18 cellular contexts compared by ENCODE assay signal in genomic region chr22:45966892-45967365, GRCh38. TPM values are rescaled to one million over a fixed set of nuclear protein-coding genes. Genes with fewer than 3 reads are reported as not detected.
DNase-seq lines count a peak whose midpoint lies in the region; ATAC-seq, FAIRE-seq and TF ChIP-seq lines count a peak whose summit lies in the region.
"Had no signal": no experiment of that assay in that cellular context is flagged by ENCODE, and none has a peak within 500 bp of the region (broad histone marks: within the 10 kb centered on the region; RNA-seq: fewer than 3 reads in every experiment).

No MANE protein-coding gene starts in this region.

- no peak for DNase-seq in stimulated activated naive CD8-positive, alpha-beta T cell treated with anti-CD3 and anti-CD28 coated beads, Interleukin-15, amount 100 ng/mL, for 72 hours
- DNase-seq in stimulated activated naive CD8-positive, alpha-beta T cell treated with anti-CD3 and anti-CD28 coated beads, Interleukin-15, Interleukin-2, amounts not matched to agents 100 U/mL and 50 U/mL, for 24 hours: no peak
- no peak for DNase-seq in WTC11 (ENCODE audit: low spot score)
- DNase-seq in iPS-NIHi11 (ENCODE audit: low spot score): peak; percentile 72
- DNase-seq in SK-N-SH: no peak
- DNase-seq in RCC 7860 (ENCODE audit: low spot score): no peak
- no peak for DNase-seq in NCI-H1092 (lab: John Stamatoyannopoulos, UW)
- DNase-seq: 8988T, AML-193, GM23248, MG63, NCI-H187 treated with DMSO at 0.1 percent for 48 hours, NCI-H446 treated with DMSO at 0.1 percent for 48 hours had no signal

- CTCF ChIA-PET in WTC11 (lab: Charles Lee): interaction anchor here (0.9 to 2.1 kb wide), 5 partner anchors 28 to 103 kb away, joined by 3 to 11 read pairs (median 8); no protein-coding TSS in a partner anchor
- CTCF ChIA-PET in SK-N-SH (lab: Yijun Ruan, JAX): interaction anchor here (0.7 to 2.4 kb wide), 3 partner anchors 9 to 389 kb away, joined by 3 to 14 read pairs (median 7); no protein-coding TSS in a partner anchor

- no peak for TF ChIP-seq RAD21 in SK-N-SH (IDR thresholded peaks at IDR 0.05; ENCODE audit: low read length)

- H3K27ac Mint-ChIP-seq in stimulated activated naive CD8-positive, alpha-beta T cell treated with anti-CD3 and anti-CD28 coated beads, Interleukin-15, amount 100 ng/mL, for 72 hours: no peak overlapping the region
- no peak overlapping the region for H3K27ac Mint-ChIP-seq in WTC11

- H3K4me3 ChIP-seq in SK-N-SH (ENCODE audit: low read depth in 2 of 2, low read length in 1 of 2): no peak overlapping the region
- H3K4me3 ChIP-seq: GM23248, K562, MG63, SK-N-MC had no signal

- no peak for TF ChIP-seq EP300 in SK-N-SH (IDR thresholded peaks at IDR 0.05; ENCODE audit: borderline replicate concordance in 1 of 2, low read depth in 1 of 2, low read length in 1 of 2)

- H3K4me3 Mint-ChIP-seq in stimulated activated naive CD8-positive, alpha-beta T cell treated with anti-CD3 and anti-CD28 coated beads, Interleukin-15, amount 100 ng/mL, for 72 hours: no peak overlapping the region
- H3K4me3 Mint-ChIP-seq in WTC11: no peak overlapping the region

- H3K36me3 Mint-ChIP-seq in WTC11: no peaks in the 10 kb centered on the region

- TF ChIP-seq CTCF in WTC11 (IDR thresholded peaks at IDR 0.05): no peak
- no peak for TF ChIP-seq CTCF in SK-N-SH (IDR thresholded peaks at IDR 0.05)

- POLR2A ChIA-PET in WTC11 (lab: Charles Lee): no interaction called here
- POLR2A ChIA-PET in SK-N-SH (lab: Yijun Ruan, JAX): no interaction called here

- ATAC-seq in stimulated activated naive CD8-positive, alpha-beta T cell treated with anti-CD3 and anti-CD28 coated beads, Interleukin-15, amount 100 ng/mL, for 72 hours: peak; percentile 29
- ATAC-seq in stimulated activated naive CD8-positive, alpha-beta T cell treated with anti-CD3 and anti-CD28 coated beads, Interleukin-15, Interleukin-2, amounts not matched to agents 100 U/mL and 50 U/mL, for 24 hours: no peak
- ATAC-seq in WTC11 (no peak; the same call in 1 of the 2 replicates), GM18511 (IDR thresholded peaks at IDR 0.05; ENCODE audit: unreplicated experiment) (no peak)
- ATAC-seq: HCT116, K562 had no signal

- no peak overlapping the region for H3K4me2 ChIP-seq in SK-N-SH

- no peak for FAIRE-seq in RCC 7860 (lab: Jason Lieb, UNC)
- FAIRE-seq: K562 had no signal

- peaks cover 71% of the 10 kb centered on the region for H3K27me3 Mint-ChIP-seq in stimulated activated naive CD8-positive, alpha-beta T cell treated with anti-CD3 and anti-CD28 coated beads, Interleukin-15, amount 100 ng/mL, for 72 hours
- peaks cover 43% of the 10 kb centered on the region for H3K27me3 Mint-ChIP-seq in WTC11 (ENCODE audit: low read depth)

- peaks cover 12% of the 10 kb centered on the region for H3K27me3 ChIP-seq in SK-N-SH (ENCODE audit: insufficient read depth)
- H3K27me3 ChIP-seq: MG63 had no signal

- no peaks in the 10 kb centered on the region for H4K20me1 ChIP-seq in SK-N-SH (ENCODE audit: insufficient read depth)

- peaks cover 17% of the 10 kb centered on the region for H3K4me1 Mint-ChIP-seq in stimulated activated naive CD8-positive, alpha-beta T cell treated with anti-CD3 and anti-CD28 coated beads, Interleukin-15, amount 100 ng/mL, for 72 hours
- H3K4me1 Mint-ChIP-seq in WTC11: peaks cover 24% of the 10 kb centered on the region

- H3K9ac ChIP-seq in SK-N-SH: no peak overlapping the region
- H3K9ac ChIP-seq: GM23248 had no signal

- no peaks in the 10 kb centered on the region for H3K9me2 ChIP-seq in SK-N-SH

- no peak overlapping the region for H3K27ac ChIP-seq in SK-N-SH (ENCODE audit: low read depth in 2 of 2, low read length in 1 of 2)
- H3K27ac ChIP-seq: GM23248, SK-N-MC had no signal

- no peaks in the 10 kb centered on the region for H3F3A ChIP-seq in SK-N-SH (replicated peaks; ENCODE audit: insufficient read depth)

- no peaks in the 10 kb centered on the region for H3K9me3 Mint-ChIP-seq in stimulated activated naive CD8-positive, alpha-beta T cell treated with anti-CD3 and anti-CD28 coated beads, Interleukin-15, amount 100 ng/mL, for 72 hours
- H3K9me3 Mint-ChIP-seq in WTC11: no peaks in the 10 kb centered on the region

- no peak overlapping the region for H2AFZ ChIP-seq in SK-N-SH (ENCODE audit: low read depth)
- H2AFZ ChIP-seq: GM23248 had no signal

- H3K9me3 ChIP-seq in SK-N-SH: no peaks in the 10 kb centered on the region
- H3K9me3 ChIP-seq: MG63 had no signal

- WGBS in SK-N-SH (ENCODE audit: low lambda C conversion rate): 94% methylated on average over 10 of the region's 17 CpGs

- no peaks in the 10 kb centered on the region for H3K79me2 ChIP-seq in SK-N-SH (ENCODE audit: insufficient read depth)

- H3K4me1 ChIP-seq in SK-N-SH (ENCODE audit: control insufficient read depth in 1 of 2, insufficient read depth in 2 of 2, low read depth in 1 of 2, low read length in 1 of 2): peaks cover 4 to 5% of the 10 kb centered on the region in 2 experiments; a peak in 2 of 4 replicates

- H3K36me3 ChIP-seq in SK-N-SH (replicated peaks in 1 of 2; ENCODE audit: control insufficient read depth in 1 of 2, insufficient read depth in 2 of 2, low read length in 1 of 2): no peaks in the 10 kb centered on the region

TF ChIP-seq in WTC11, 78 proteins besides CTCF, POLR2A, EP300 and RAD21 (continues in another document):
- no peak for TF ChIP-seq ZNF425 (CRISPR knock-in tag; conservative IDR thresholded peaks at IDR 0.05)
- no peak for TF ChIP-seq JAZF1 (CRISPR knock-in tag; IDR thresholded peaks at IDR 0.05)
- peak; percentile 79 for TF ChIP-seq GTF2I (CRISPR knock-in tag; conservative IDR thresholded peaks at IDR 0.05)
- TF ChIP-seq ZNF121 (CRISPR knock-in tag; IDR thresholded peaks at IDR 0.05): peak; percentile 25; the same call in 1 of the 2 replicates

TF ChIP-seq in SK-N-SH, 30 proteins besides CTCF, POLR2A, EP300 and RAD21 (continues in another document):
- TF ChIP-seq TEAD4 (IDR thresholded peaks at IDR 0.05; ENCODE audit: borderline replicate concordance, insufficient read depth): no peak
- no peak for TF ChIP-seq NRF1 (IDR thresholded peaks at IDR 0.05; ENCODE audit: low read depth, low read length)
- no peak for TF ChIP-seq SMC3 (IDR thresholded peaks at IDR 0.05; ENCODE audit: low read depth, low read length)
- TF ChIP-seq USF2 (IDR thresholded peaks at IDR 0.05; ENCODE audit: borderline replicate concordance, low read depth, low read length): no peak
- TF ChIP-seq TAF1 (IDR thresholded peaks at IDR 0.05; ENCODE audit: borderline replicate concordance, low read depth, low read length): no peak
- no peak for TF ChIP-seq EZH2phosphoT487 (IDR thresholded peaks at IDR 0.05; ENCODE audit: borderline replicate concordance, low read depth)
- no peak for TF ChIP-seq GATA2 (CRISPR knock-in tag; IDR thresholded peaks at IDR 0.05)
- TF ChIP-seq RFX5 (IDR thresholded peaks at IDR 0.05; ENCODE audit: low read length): no peak
- no peak for TF ChIP-seq GABPA (IDR thresholded peaks at IDR 0.05; ENCODE audit: low read depth)
- TF ChIP-seq MEF2A (IDR thresholded peaks at IDR 0.05; ENCODE audit: borderline replicate concordance, low read depth): no peak
- no peak for TF ChIP-seq JUND (IDR thresholded peaks at IDR 0.05)
- no peak for TF ChIP-seq FOXM1 (IDR thresholded peaks at IDR 0.05; ENCODE audit: low read depth)
- TF ChIP-seq MAX (IDR thresholded peaks at IDR 0.05; ENCODE audit: low read depth): no peak
- TF ChIP-seq ELF1 (IDR thresholded peaks at IDR 0.05): no peak
- TF ChIP-seq REST (IDR thresholded peaks at IDR 0.05; ENCODE audit: low read depth, low read length): no peak
- no peak for TF ChIP-seq FOXJ3 (CRISPR knock-in tag; IDR thresholded peaks at IDR 0.05)
- TF ChIP-seq MXI1 (IDR thresholded peaks at IDR 0.05; ENCODE audit: low read depth, low read length): no peak

RNA-seq across cellular contexts. Expression of gene WNT7B, which starts 10.0 kb away (rescaled TPM):
- total RNA-seq in WTC11 (2021): 0.18 to 0.33 TPM (median 0.23 TPM) in 3 replicates
- polyA plus RNA-seq in SK-N-SH (2012; rRNA removed): 0.13 TPM in 1 of 2 replicates, not detected in the other
- polyA plus RNA-seq in SK-N-SH (2012; cell fraction: cytosol; rRNA removed): 0.01 and 0.20 TPM in 2 replicates
- polyA plus RNA-seq in SK-N-SH (2012; cell fraction: nucleus; rRNA removed): 0.08 TPM in 2 replicates
- total RNA-seq: GM23248, K562, LHCN-M2 had no signal
- polyA plus RNA-seq: GM23248, K562 had no signal
